ENCODE assay signal across 9 cellular contexts in genomic region chr17:77405867-77406513, GRCh38.
A peak's percentile ranks its signal among the peaks of the same experiment; 100 is the strongest.
DNase-seq lines count a peak whose midpoint lies in the region; ATAC-seq and TF ChIP-seq lines count a peak whose summit lies in the region.
"Had no signal": no experiment of that assay in that cellular context is flagged by ENCODE, and none has a peak within 500 bp of the region (broad histone marks: within the 10 kb centered on the region; RNA-seq: fewer than 3 reads in every experiment).

No MANE protein-coding gene starts in this region.

- H3K36me3 ChIP-seq in HEK293 (ENCODE audit: control insufficient read depth in 2 of 2, insufficient read depth in 1 of 2, low read length in 2 of 2), result peaks cover 0 to 44% of the 10 kb centered on the region in 2 experiments; a peak in 2 of 3 replicates
- peaks cover 50% of the 10 kb centered on the region for H3K36me3 ChIP-seq in SJSA1
- peaks cover 0 to 17% of the 10 kb centered on the region in 2 donors for H3K36me3 ChIP-seq in gastroesophageal sphincter

- TF ChIP-seq CTCF in HEK293 (tag by site-specific recombination; IDR thresholded peaks at IDR 0.05), result no peak
- TF ChIP-seq CTCF in gastroesophageal sphincter (IDR thresholded peaks at IDR 0.05), result no peak

- no peak for TF ChIP-seq EP300 in gastroesophageal sphincter (IDR thresholded peaks at IDR 0.05)

- H3K27me3 Mint-ChIP-seq in stimulated activated naive CD8-positive, alpha-beta T cell treated with anti-CD3 and anti-CD28 coated beads, Interleukin-15, Interleukin-2, amounts not matched to agents 100 ng/mL and 50 ng/mL, for 24 hours, result no peaks in the 10 kb centered on the region

- no peaks in the 10 kb centered on the region for H3K9me3 Mint-ChIP-seq in stimulated activated naive CD8-positive, alpha-beta T cell treated with anti-CD3 and anti-CD28 coated beads, Interleukin-15, Interleukin-2, amounts not matched to agents 100 ng/mL and 50 ng/mL, for 24 hours

- H3K9me3 ChIP-seq in HEK293 (ENCODE audit: control insufficient read depth, insufficient read depth, low read depth, low read length) (no peaks in the 10 kb centered on the region), SJSA1 (replicated peaks) (no peaks in the 10 kb centered on the region), gastroesophageal sphincter (no peaks in the 10 kb centered on the region)

- TF ChIP-seq POLR2A in gastroesophageal sphincter (IDR thresholded peaks at IDR 0.05), result no peak

- POLR2A ChIA-PET in HEK293 (lab: Yijun Ruan, JAX), result no interaction called here

- no peaks in the 10 kb centered on the region for H3K36me3 Mint-ChIP-seq in stimulated activated naive CD8-positive, alpha-beta T cell treated with anti-CD3 and anti-CD28 coated beads, Interleukin-15, Interleukin-2, amounts not matched to agents 100 ng/mL and 50 ng/mL, for 24 hours (ENCODE audit: low read depth)

- no peak overlapping the region for H3K27ac ChIP-seq in HEK293 (ENCODE audit: extremely low read depth, low read depth, low read length)
- peak overlapping the region; percentile 66 for H3K27ac ChIP-seq in SJSA1
- peak overlapping the region; percentile 89 to 96 (median 92) for H3K27ac ChIP-seq in gastroesophageal sphincter

- H3K4me1 Mint-ChIP-seq in stimulated activated naive CD8-positive, alpha-beta T cell treated with anti-CD3 and anti-CD28 coated beads, Interleukin-15, Interleukin-2, amounts not matched to agents 100 ng/mL and 50 ng/mL, for 24 hours (ENCODE audit: low read depth), result peaks cover 97% of the 10 kb centered on the region

- peak overlapping the region; percentile 89 for H3K4me3 Mint-ChIP-seq in stimulated activated naive CD8-positive, alpha-beta T cell treated with anti-CD3 and anti-CD28 coated beads, Interleukin-15, Interleukin-2, amounts not matched to agents 100 ng/mL and 50 ng/mL, for 24 hours

- WGBS in gastroesophageal sphincter (ENCODE audit: low coverage in 1 of 2), 2 donors, result 60 to 80% methylated on average over 2 to 7 of the region's 10 CpGs

- H3K27ac Mint-ChIP-seq in stimulated activated naive CD8-positive, alpha-beta T cell treated with anti-CD3 and anti-CD28 coated beads, Interleukin-15, Interleukin-2, amounts not matched to agents 100 ng/mL and 50 ng/mL, for 24 hours, result peak overlapping the region; percentile 92

- ATAC-seq in gastroesophageal sphincter, result no peak
- no peak for ATAC-seq in GM21576 (IDR thresholded peaks at IDR 0.05; ENCODE audit: unreplicated experiment)

- H3K27me3 ChIP-seq in SJSA1 (replicated peaks) (no peaks in the 10 kb centered on the region), gastroesophageal sphincter (no peaks in the 10 kb centered on the region)

- H3K4me1 ChIP-seq in HEK293 (ENCODE audit: control insufficient read depth, insufficient read depth, low read length) (no peaks in the 10 kb centered on the region), SJSA1 (replicated peaks) (peaks cover 76% of the 10 kb centered on the region), gastroesophageal sphincter (peaks cover 0 to 100% (median 70%) of the 10 kb centered on the region in 3 donors)

- CTCF ChIA-PET in HEK293 (lab: Yijun Ruan, JAX), result interaction anchor here (0.6 to 1.0 kb wide), 3 partner anchors 15 to 244 kb away, joined by 3 to 7 read pairs (median 3); no protein-coding TSS in a partner anchor

- DNase-seq in SJSA1 (ENCODE audit: low read depth in 1 of 2, low spot score in 2 of 2) (no peak), SK-N-DZ (ENCODE audit: low spot score) (no peak), NCI-H1436 (lab: John Stamatoyannopoulos, UW) (no peak), NCI-H2029 treated with DMSO at 0.1 percent for 48 hours (lab: John Stamatoyannopoulos, UW) (no peak)
- DNase-seq: stimulated activated naive CD4-positive, alpha-beta T cell treated with Interleukin-2 at 50 U/mL for 16 hours had no signal

- no peak overlapping the region for H3K4me3 ChIP-seq in HEK293 (ENCODE audit: low read depth, low read length)
- H3K4me3 ChIP-seq in SJSA1, result no peak overlapping the region
- H3K4me3 ChIP-seq in gastroesophageal sphincter, result no peak overlapping the region

TF ChIP-seq in HEK293, 187 proteins besides CTCF, POLR2A, EP300 and RAD21:
- TF ChIP-seq ZNF366 (tag by site-specific recombination; conservative IDR thresholded peaks at IDR 0.05) (no peak), OVOL3 (tag by site-specific recombination; IDR thresholded peaks at IDR 0.05) (no peak), MZF1 (tag by site-specific recombination; IDR thresholded peaks at IDR 0.05; ENCODE audit: borderline replicate concordance) (no peak), ZFP3 (tag by site-specific recombination; IDR thresholded peaks at IDR 0.05; ENCODE audit: low read depth) (peak; percentile 98), PRDM1 (tag by site-specific recombination; IDR thresholded peaks at IDR 0.05) (peak; percentile 68), ZBTB17 (tag by site-specific recombination; IDR thresholded peaks at IDR 0.05) (0 out of 2 replicates have a peak, but pooled peaks have one; percentile 31)
